Comparison of ENCODE assay signal across 22 cellular contexts in the genomic region with DNA sequence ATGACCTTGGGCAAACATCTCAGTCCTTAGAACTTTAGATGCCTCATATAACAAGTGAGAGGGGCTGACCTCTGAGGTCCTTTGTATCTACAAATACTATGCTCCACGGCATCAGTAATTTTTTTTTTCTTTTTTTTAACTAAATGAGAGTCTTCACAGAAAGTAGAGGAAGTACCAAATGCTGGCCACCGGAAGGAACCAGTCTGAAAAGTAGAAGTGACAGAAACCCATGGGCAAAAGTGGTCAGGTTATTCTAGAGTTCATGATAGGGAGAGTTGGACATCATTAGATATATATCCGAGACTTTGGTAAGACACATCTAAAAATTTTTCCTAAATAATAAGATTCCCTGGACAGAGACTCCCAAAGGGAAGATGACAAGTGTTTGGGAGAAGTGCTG. TPM values are rescaled to one million over a fixed set of nuclear protein-coding genes. Genes with fewer than 3 reads are reported as not detected.
A peak's percentile ranks its signal among the peaks of the same experiment; 100 is the strongest.
DNase-seq lines count a peak whose midpoint lies in the region; ATAC-seq and TF ChIP-seq lines count a peak whose summit lies in the region.
"Had no signal": no experiment of that assay in that cellular context is flagged by ENCODE, and none has a peak within 500 bp of the region (broad histone marks: within the 10 kb centered on the region; RNA-seq: fewer than 3 reads in every experiment).

No MANE protein-coding gene starts in this region.

- H3K27me3 Mint-ChIP-seq in activated naive CD8-positive, alpha-beta T cell treated with anti-CD3 and anti-CD28 coated beads for 36 hours = no peaks in the 10 kb centered on the region
- H3K27me3 Mint-ChIP-seq: progenitor cell of endocrine pancreas had no signal

- peaks cover 30% of the 10 kb centered on the region for H3K36me3 Mint-ChIP-seq in activated naive CD8-positive, alpha-beta T cell treated with anti-CD3 and anti-CD28 coated beads for 36 hours

- H3K27ac Mint-ChIP-seq in activated naive CD8-positive, alpha-beta T cell treated with anti-CD3 and anti-CD28 coated beads for 36 hours = peak overlapping the region; percentile 88
- H3K27ac Mint-ChIP-seq: progenitor cell of endocrine pancreas had no signal

- no peak overlapping the region for H3K4me3 Mint-ChIP-seq in activated naive CD8-positive, alpha-beta T cell treated with anti-CD3 and anti-CD28 coated beads for 36 hours

- no peak for TF ChIP-seq CTCF in HL-60 (IDR thresholded peaks at IDR 0.05; ENCODE audit: insufficient read depth, low read length)
- TF ChIP-seq CTCF in neutrophil (IDR thresholded peaks at IDR 0.05) = no peak

- H3K4me1 ChIP-seq in neutrophil (ENCODE audit: control insufficient read depth in 1 of 2, insufficient read depth in 1 of 2, low read depth in 1 of 2, low read length in 1 of 2) = peaks cover 47 to 50% of the 10 kb centered on the region in 2 experiments
- H3K4me1 ChIP-seq: HAP-1 had no signal

- H3K9me3 Mint-ChIP-seq in activated naive CD8-positive, alpha-beta T cell treated with anti-CD3 and anti-CD28 coated beads for 36 hours = peaks cover 2% of the 10 kb centered on the region
- H3K9me3 Mint-ChIP-seq: activated T-helper 1 cell treated with anti-CD3 and anti-CD28 coated beads, Interleukin-12 subunit alpha, Interleukin-12 subunit beta, Interleukin-2, Interleukin-4 antibody, amounts not matched to agents 30 ng/mL and 10 ng/mL and 1 ng/mL, durations not matched to agents 14 hours and 24 hours and 36 hours had no signal

- peak overlapping the region; percentile 34 for H3K27ac ChIP-seq in HL-60 (replicated peaks)
- peak overlapping the region; percentile 74 for H3K27ac ChIP-seq in neutrophil
- H3K27ac ChIP-seq: cardiac muscle cell, RWPE1, skin epidermis, thoracic aorta had no signal

- H3K4me3 ChIP-seq in HL-60 (replicated peaks; ENCODE audit: insufficient read depth, low read length) (no peak overlapping the region), neutrophil (ENCODE audit: low read depth in 1 of 2, low read length in 1 of 2) (peak overlapping the region; percentile 32 to 37)
- H3K4me3 ChIP-seq: cardiac muscle cell, HAP-1, skin epidermis, thoracic aorta had no signal

- H3K9me3 ChIP-seq in neutrophil = no peaks in the 10 kb centered on the region
- H3K9me3 ChIP-seq: HAP-1, thoracic aorta had no signal

- no peaks in the 10 kb centered on the region for H3K36me3 ChIP-seq in neutrophil
- H3K36me3 ChIP-seq: cardiac muscle cell, HAP-1, thoracic aorta had no signal

- H3K4me1 Mint-ChIP-seq in activated naive CD8-positive, alpha-beta T cell treated with anti-CD3 and anti-CD28 coated beads for 36 hours = peaks cover 51% of the 10 kb centered on the region

- no peak for ATAC-seq in HG02884 (IDR thresholded peaks at IDR 0.05; ENCODE audit: unreplicated experiment)

- DNase-seq in HL-60 (ENCODE audit: low read depth in 1 of 2, low spot score in 1 of 2) (peak in 1 of 2 experiments; percentile 60), NOMO-1 treated with DMSO at 0.1 percent for 48 hours (lab: John Stamatoyannopoulos, UW; ENCODE audit: unreplicated experiment) (peak; percentile 67), NCI-H2081 treated with DMSO at 0.1 percent for 48 hours (lab: John Stamatoyannopoulos, UW) (no peak), superior temporal gyrus (ENCODE audit: extremely low spot score) (no peak)
- DNase-seq in activated naive CD8-positive, alpha-beta T cell treated with anti-CD3 and anti-CD28 coated beads for 36 hours = no peak
- DNase-seq: activated CD4-positive, CD25-positive, alpha-beta regulatory T cell; activated CD8-positive, alpha-beta memory T cell treated with anti-CD3 and anti-CD28 coated beads for 24 hours; amniotic stem cell; KG1; NCI-H1417 treated with DMSO at 0.1 percent for 48 hours; NCI-H2171 treated with DMSO at 0.1 percent for 48 hours; NCI-H82; stimulated activated CD4-positive, alpha-beta T cell treated with anti-CD3 and anti-CD28 coated beads, Interleukin-4, amount 100 ng/mL, for 24 hours had no signal

- H3K27me3 ChIP-seq in HL-60 (ENCODE audit: insufficient read depth, poor library complexity, severe bottlenecking) (no peaks in the 10 kb centered on the region), neutrophil (no peaks in the 10 kb centered on the region)
- H3K27me3 ChIP-seq: cardiac muscle cell had no signal

RNA-seq across cellular contexts. Expression of a gene that starts 53.7 kb away (rescaled TPM):
- total RNA-seq in activated naive CD8-positive, alpha-beta T cell treated with anti-CD3 and anti-CD28 coated beads for 36 hours = 10 to 100 TPM; 24.8 to 25.1 TPM
